Comparison of ENCODE assay signal across 8 cellular contexts in the genomic region with DNA sequence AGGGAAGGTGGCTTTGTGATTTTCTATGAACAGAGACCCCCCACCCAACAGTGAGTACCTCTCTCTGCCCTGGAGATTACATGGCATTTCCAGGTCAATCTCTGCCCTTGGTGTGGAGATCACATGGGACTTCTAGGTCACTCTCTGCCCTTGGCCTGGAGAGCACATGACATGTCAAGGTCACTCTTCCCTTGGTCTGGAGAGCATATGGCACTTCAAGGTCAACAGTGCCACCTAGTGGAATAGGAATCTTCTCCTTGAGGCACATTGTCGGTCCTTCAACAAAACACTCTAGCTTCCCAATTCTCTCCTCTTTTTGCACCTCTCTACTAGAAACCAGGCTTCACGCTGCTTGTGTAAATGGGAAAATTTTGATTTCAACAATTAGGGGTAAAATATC.
DNase-seq lines count a peak whose midpoint lies in the region; ATAC-seq, FAIRE-seq and TF ChIP-seq lines count a peak whose summit lies in the region.
"Had no signal": no experiment of that assay in that cellular context is flagged by ENCODE, and none has a peak within 500 bp of the region (broad histone marks: within the 10 kb centered on the region; RNA-seq: fewer than 3 reads in every experiment).

No MANE protein-coding gene starts in this region.

- H3K79me2 ChIP-seq in hepatocyte, result no peaks in the 10 kb centered on the region

- H3K4me3 ChIP-seq in GM06990 (replicated peaks; ENCODE audit: low read depth, low read length), result no peak overlapping the region
- no peak overlapping the region for H3K4me3 ChIP-seq in SJCRH30
- no peak overlapping the region for H3K4me3 ChIP-seq in hepatocyte

- H3K4me1 ChIP-seq in SJCRH30, result no peaks in the 10 kb centered on the region
- H3K4me1 ChIP-seq in hepatocyte (ENCODE audit: insufficient read depth), result no peaks in the 10 kb centered on the region

- H3K36me3 ChIP-seq in GM06990 (ENCODE audit: control insufficient read depth, insufficient read depth, low read length) (no peaks in the 10 kb centered on the region), SJCRH30 (no peaks in the 10 kb centered on the region), hepatocyte (replicated peaks; ENCODE audit: insufficient read depth, low read depth) (no peaks in the 10 kb centered on the region)

- no peaks in the 10 kb centered on the region for H3K9me3 ChIP-seq in SJCRH30 (replicated peaks)
- no peaks in the 10 kb centered on the region for H3K9me3 ChIP-seq in hepatocyte (ENCODE audit: low read depth)

- peak; percentile 2 for DNase-seq in GM06990 (ENCODE audit: extremely low read depth, insufficient read length)
- DNase-seq in SJCRH30, result peak; percentile 45 to 82
- peak; percentile 70 for DNase-seq in hepatocyte (ENCODE audit: low spot score)
- DNase-seq in frontal cortex (ENCODE audit: low spot score in 2 of 2), result no peak
- DNase-seq in activated CD8-positive, alpha-beta memory T cell treated with anti-CD3 and anti-CD28 coated beads, Interleukin-2, amount 50 U/mL, for 48 hours, result no peak

- H3K27me3 ChIP-seq in GM06990 (replicated peaks; ENCODE audit: control insufficient read depth, insufficient read depth, low read length) (no peaks in the 10 kb centered on the region; the same call in 1 of the 2 replicates), SJCRH30 (no peaks in the 10 kb centered on the region), hepatocyte (no peaks in the 10 kb centered on the region)

- H4K20me1 ChIP-seq in hepatocyte (ENCODE audit: insufficient read depth, poor library complexity, severe bottlenecking), result no peaks in the 10 kb centered on the region

- TF ChIP-seq CTCF in GM06990 (IDR thresholded peaks at IDR 0.05; ENCODE audit: insufficient read depth, low read length, poor library complexity, severe bottlenecking), result peak; percentile 69
- peak; percentile 55 for TF ChIP-seq CTCF in hepatocyte (IDR thresholded peaks at IDR 0.05; ENCODE audit: poor library complexity)

- H2AFZ ChIP-seq in hepatocyte, result no peak overlapping the region

- H3K27ac ChIP-seq in SJCRH30, result no peak overlapping the region
- H3K27ac ChIP-seq in hepatocyte, result no peak overlapping the region

- FAIRE-seq in frontal cortex (lab: Jason Lieb, UNC), result no peak

- no peaks in the 10 kb centered on the region for H3K9me2 ChIP-seq in hepatocyte (replicated peaks; ENCODE audit: insufficient read depth)

- ATAC-seq in GM19467 (IDR thresholded peaks at IDR 0.05; ENCODE audit: unreplicated experiment) (peak; percentile 76), HG03520 (IDR thresholded peaks at IDR 0.05; ENCODE audit: unreplicated experiment) (peak; percentile 72)
- ATAC-seq: activated T-cell treated with anti-CD3 and anti-CD28 coated beads, Interleukin-2, amount 50 U/mL, for 72 hours had no signal

- no peak overlapping the region for H3K4me2 ChIP-seq in hepatocyte

- 74% methylated on average over 2 of the region's 2 CpGs for WGBS in hepatocyte (ENCODE audit: low lambda C conversion rate, missing lambda C conversion rate)

Comparison
In these comparisons a context has a peak if more than half of its experiments do, and no peak if none do; other contexts are left out.
1. DNase-seq: peak in GM06990 (single experiment), SJCRH30 (2 of 2) and hepatocyte (single experiment); none in frontal cortex (0 of 2) and activated CD8-positive, alpha-beta memory T cell treated with anti-CD3 and anti-CD28 coated beads, Interleukin-2, amount 50 U/mL, for 48 hours (single experiment).